26 cellular contexts compared by ENCODE assay signal in the genomic region with DNA sequence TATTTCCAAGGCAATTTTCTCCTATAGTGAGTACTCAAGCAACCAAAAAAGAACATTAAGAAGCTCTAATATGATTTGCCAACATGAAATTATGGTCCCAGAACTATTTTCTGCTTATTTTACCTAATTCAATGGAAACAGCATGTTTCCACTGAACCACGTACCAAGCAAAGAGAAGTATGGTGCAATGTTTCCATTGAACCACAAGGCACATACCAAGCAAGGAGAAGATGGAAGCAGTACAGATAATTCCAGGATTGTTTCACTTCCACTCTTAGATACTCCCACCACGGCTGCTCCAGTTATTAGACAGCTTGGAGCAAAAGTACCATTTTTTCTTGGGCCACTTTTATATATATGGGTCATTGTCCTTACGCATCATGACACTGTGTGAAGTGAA.
"Had no signal": no experiment of that assay in that cellular context is flagged by ENCODE, and none has a peak within 500 bp of the region (broad histone marks: within the 10 kb centered on the region; RNA-seq: fewer than 3 reads in every experiment).

No MANE protein-coding gene starts in this region.

- H3K36me3 ChIP-seq: gastroesophageal sphincter, lower lobe of right lung, prostate gland, spleen, suprapubic skin, transverse colon, upper lobe of right lung, uterus had no signal

- DNase-seq: dermis blood vessel endothelial cell; effector memory CD8-positive, alpha-beta T cell; foreskin keratinocyte; glutamatergic neuron; heart right ventricle; hippocampal formation; immature natural killer cell; left ventricle myocardium superior; lower lobe of right lung; naive thymus-derived CD8-positive, alpha-beta T cell; nephron progenitor cell; nucleus accumbens; right cardiac atrium; sigmoid colon; spleen; stimulated activated naive CD4-positive, alpha-beta T cell; stimulated activated naive CD8-positive, alpha-beta T cell treated with anti-CD3 and anti-CD28 coated beads, Interleukin-15, amount 100 ng/mL, for 72 hours; transverse colon; upper lobe of right lung; uterus had no signal

- H3K4me3 ChIP-seq: coronary artery, gastroesophageal sphincter, heart right ventricle, lower lobe of right lung, prostate gland, sigmoid colon, skin epidermis, spleen, suprapubic skin, transverse colon, upper lobe of right lung, uterus had no signal

- H3K27me3 ChIP-seq: foreskin keratinocyte, gastroesophageal sphincter, heart right ventricle, sigmoid colon, spleen, suprapubic skin, transverse colon, upper lobe of right lung, uterus had no signal

- H3K9me3 ChIP-seq: gastroesophageal sphincter, heart right ventricle, lower lobe of right lung, prostate gland, sigmoid colon, spleen, suprapubic skin, transverse colon, upper lobe of right lung, uterus had no signal

- H3K4me1 ChIP-seq: foreskin keratinocyte, lower lobe of right lung, prostate gland, suprapubic skin, upper lobe of right lung, uterus had no signal

- H3K27ac ChIP-seq: coronary artery, foreskin keratinocyte, gastroesophageal sphincter, heart right ventricle, lower lobe of right lung, prostate gland, skin epidermis, spleen, suprapubic skin, transverse colon, upper lobe of right lung, uterus had no signal

- FAIRE-seq: keratinocyte had no signal
